ENCODE assay signal across 8 cellular contexts in the genomic region with DNA sequence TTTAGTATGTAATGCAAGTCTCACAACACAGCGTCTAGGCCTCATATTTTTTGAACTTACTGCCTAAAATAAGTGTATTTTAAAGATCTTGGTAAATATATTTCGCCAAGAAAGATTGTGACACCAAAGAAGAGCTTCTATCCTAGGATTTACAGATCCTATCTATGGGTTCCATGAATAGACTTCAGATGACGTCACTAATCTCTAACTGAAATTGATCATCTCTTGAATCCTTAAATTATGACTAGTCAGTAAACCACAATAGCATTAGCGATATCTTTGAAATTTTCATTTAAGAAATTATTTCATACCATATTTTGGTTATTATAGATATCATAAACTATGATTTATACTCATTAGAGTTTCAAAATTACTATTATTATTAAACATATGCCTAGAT.
"Had no signal": no experiment of that assay in that cellular context is flagged by ENCODE, and none has a peak within 500 bp of the region (broad histone marks: within the 10 kb centered on the region; RNA-seq: fewer than 3 reads in every experiment).

No MANE protein-coding gene starts in this region.

- H3K4me2 ChIP-seq: GM23338 had no signal

- ATAC-seq: GM23338 had no signal

- H3K4me3 ChIP-seq: GM23338 had no signal

- DNase-seq: H9, HCEC 1CT, HFFc6, KG1 had no signal

- H2AFZ ChIP-seq: GM23338 had no signal

- FAIRE-seq: H1, H54, HTR-8/SVneo had no signal
